ENCODE assay signal across 12 cellular contexts in the genomic region with DNA sequence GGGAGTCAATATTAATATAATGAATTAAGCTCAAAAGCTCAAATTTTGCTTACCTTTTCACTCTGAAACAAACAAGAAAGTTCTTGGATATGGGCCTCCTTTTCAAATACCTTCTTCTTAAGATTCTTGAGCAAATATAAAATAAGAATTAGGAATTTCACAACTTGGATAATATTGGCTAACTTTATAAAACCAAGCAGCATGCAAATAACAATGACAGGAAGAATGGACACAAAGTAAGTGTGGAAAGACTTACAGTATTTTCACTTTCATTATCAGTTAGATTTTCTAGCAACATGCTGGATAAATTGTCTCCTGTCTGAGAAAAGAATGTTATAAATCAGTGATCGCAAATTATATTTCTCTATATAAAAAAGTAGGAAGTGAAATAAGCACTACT. TPM values are rescaled to one million over a fixed set of nuclear protein-coding genes. Genes with fewer than 3 reads are reported as not detected.
A peak's percentile ranks its signal among the peaks of the same experiment; 100 is the strongest.
DNase-seq lines count a peak whose midpoint lies in the region; ATAC-seq and TF ChIP-seq lines count a peak whose summit lies in the region.
"Had no signal": no experiment of that assay in that cellular context is flagged by ENCODE, and none has a peak within 500 bp of the region (broad histone marks: within the 10 kb centered on the region; RNA-seq: fewer than 3 reads in every experiment).

No MANE protein-coding gene starts in this region.

- no peaks in the 10 kb centered on the region for H3K9me3 ChIP-seq in mucosa of descending colon

- DNase-seq in NOMO-1 treated with DMSO at 0.1 percent for 48 hours (lab: John Stamatoyannopoulos, UW; ENCODE audit: unreplicated experiment): peak; percentile 22
- no peak for DNase-seq in NOMO-1 treated with dmso at 0.1 percent for 144 hours (lab: John Stamatoyannopoulos, UW; ENCODE audit: unreplicated experiment)
- DNase-seq in MV-4-11 (lab: John Stamatoyannopoulos, UW): peak; percentile 10
- peak; percentile 47 to 76 for DNase-seq in lung microvascular endothelial cell (ENCODE audit: low read depth in 2 of 2)
- DNase-seq in mucosa of descending colon: no peak
- DNase-seq: brain microvascular endothelial cell, NCI-H446, WERI-Rb-1 had no signal

- TF ChIP-seq CTCF in mucosa of descending colon (IDR thresholded peaks at IDR 0.05): no peak

- no peaks in the 10 kb centered on the region for H3K4me1 ChIP-seq in mucosa of descending colon (ENCODE audit: low read depth)

- H3K36me3 ChIP-seq in mucosa of descending colon (ENCODE audit: low read depth): peaks cover 4% of the 10 kb centered on the region
- H3K36me3 ChIP-seq: WERI-Rb-1 had no signal

- no peak overlapping the region for H3K4me3 ChIP-seq in mucosa of descending colon

- ATAC-seq in GM21528 (IDR thresholded peaks at IDR 0.05; ENCODE audit: low FRiP score, unreplicated experiment) (peak; percentile 51), HG02981 (IDR thresholded peaks at IDR 0.05; ENCODE audit: unreplicated experiment) (no peak), HG02759 (IDR thresholded peaks at IDR 0.05; ENCODE audit: unreplicated experiment) (no peak), mucosa of descending colon (no peak)

- intact Hi-C loops in mucosa of descending colon (cut with DNase I, micrococcal nuclease): loop anchor here (5.0 to 10.0 kb wide), 2 partner anchors 114 to 122 kb away; no protein-coding TSS in a partner anchor

RNA-seq across cellular contexts. Expression of a gene that starts 13.2 kb away (rescaled TPM):
- total RNA-seq in lung microvascular endothelial cell (22.9 and 36.5 TPM in 2 replicates), mucosa of descending colon (10 to 100 TPM; 23.1 to 41.9 (median 40.8) TPM)

RNA-seq across cellular contexts. Expression of a gene that starts 41.1 kb away (rescaled TPM):
- not detected in 2 replicates for total RNA-seq in lung microvascular endothelial cell
- 1 to 10 TPM in 2 of 3 donors, under 1 TPM in 1; 0.51 to 1.7 (median 1.0) TPM for total RNA-seq in mucosa of descending colon
- total RNA-seq: skeletal muscle tissue had no signal

Comparison
In these comparisons a context has a peak if more than half of its experiments do, and no peak if none do; other contexts are left out.
1. DNase-seq: peak in NOMO-1 treated with DMSO at 0.1 percent for 48 hours (single experiment), MV-4-11 (single experiment) and lung microvascular endothelial cell (2 of 2); none in NOMO-1 treated with dmso at 0.1 percent for 144 hours (single experiment) and mucosa of descending colon (0 of 3).